ENCODE assay signal across 8 cellular contexts in genomic region chr12:12714276-12715001, GRCh38. TPM values are rescaled to one million over a fixed set of nuclear protein-coding genes. Genes with fewer than 3 reads are reported as not detected.
DNase-seq lines count a peak whose midpoint lies in the region; ATAC-seq and TF ChIP-seq lines count a peak whose summit lies in the region.

No MANE protein-coding gene starts in this region.

- no peak for TF ChIP-seq CTCF in right lobe of liver (IDR thresholded peaks at IDR 0.05)

- H3K4me3 ChIP-seq in right lobe of liver: peak overlapping the region in 1 of 3 donors; percentile 34

- ATAC-seq in T-cell (replicated peaks in 1 of 4): peak; percentile 43 to 57 (median 48)
- ATAC-seq in right lobe of liver: no peak

- no peaks in the 10 kb centered on the region for H3K27me3 ChIP-seq in right lobe of liver

- H3K9me3 ChIP-seq in right lobe of liver: no peaks in the 10 kb centered on the region

- peak overlapping the region; percentile 87 to 96 (median 93) for H3K4me3 Mint-ChIP-seq in T-cell

- peaks cover 0 to 19% (median 4%) of the 10 kb centered on the region in 4 donors for H3K4me1 ChIP-seq in right lobe of liver

- POLR2A ChIA-PET in T-cell (lab: Charles Lee): interaction anchor here (0.5 to 3.7 kb wide), 11 partner anchors 9 to 1137 kb away, joined by 3 to 31 read pairs (median 4); no protein-coding TSS in a partner anchor

- H3K36me3 Mint-ChIP-seq in T-cell: peaks cover 18% of the 10 kb centered on the region

- no peak for TF ChIP-seq POLR2A in right lobe of liver (IDR thresholded peaks at IDR 0.05)

- intact Hi-C loops in right lobe of liver (cut with DNase I): no loop called here

- H3K27ac ChIP-seq in caudate nucleus (ENCODE audit: low read depth, low read length) (peak overlapping the region; percentile 99), right lobe of liver (peak overlapping the region; percentile 98 to 100 (median 99))

- H3K27ac Mint-ChIP-seq in T-cell: peak overlapping the region; percentile 99 to 100

- peaks cover 0 to 4% (median 1%) of the 10 kb centered on the region in 4 donors for H3K36me3 ChIP-seq in right lobe of liver

- no peaks in the 10 kb centered on the region for H3K9me3 Mint-ChIP-seq in T-cell

- peaks cover 40 to 58% (median 51%) of the 10 kb centered on the region in 3 donors for H3K4me1 Mint-ChIP-seq in T-cell

- CTCF ChIA-PET in T-cell (lab: Charles Lee): interaction anchor here (0.6 to 3.9 kb wide), 15 partner anchors 9 to 357 kb away, joined by 3 to 89 read pairs (median 5); partner anchors contain the start of gene BORCS5 (in 1 of the 2)

- DNase-seq in NCI-H1092 treated with DMSO at 0.1 percent for 48 hours (lab: John Stamatoyannopoulos, UW): peak; percentile 66
- no peak for DNase-seq in NCI-H1092 (lab: John Stamatoyannopoulos, UW)
- peak; percentile 69 for DNase-seq in HT-29 (ENCODE audit: low spot score)
- peak in 32 of 34 experiments; percentile 45 to 82 (median 61) for DNase-seq in T-cell
- peak in 21 of 61 donors; percentile 13 to 61 (median 31) for DNase-seq in caudate nucleus (lab: John Stamatoyannopoulos, UW)
- DNase-seq in right lobe of liver: peak in 1 of 3 donors; percentile 45
- DNase-seq in superior temporal gyrus (ENCODE audit: extremely low spot score): peak; percentile 73
- no peak for DNase-seq in DMS114 treated with DMSO at 0.1 percent for 48 hours (lab: John Stamatoyannopoulos, UW; ENCODE audit: unreplicated experiment)

- no peaks in the 10 kb centered on the region for H3K27me3 Mint-ChIP-seq in T-cell

- WGBS in right lobe of liver (ENCODE audit: insufficient coverage, low coverage, low lambda C conversion rate, missing lambda C conversion rate): 37% methylated on average over 22 of the region's 23 CpGs

RNA-seq across cellular contexts. Expression of gene CDKN1B, which starts 2.7 kb away (rescaled TPM):
- 52.9 and 67.7 TPM in 2 replicates for total RNA-seq in HT-29 (2014; rRNA removed; shearing (Covaris generic))
- total RNA-seq in T-cell (100 to 1,000 TPM; 170 to 246 (median 188) TPM), right lobe of liver (10 to 100 TPM; 18.3 to 28.6 (median 24.5) TPM)

RNA-seq across cellular contexts. Expression of gene GPR19, which starts 18.5 kb away (rescaled TPM):
- total RNA-seq in HT-29 (2014; rRNA removed; shearing (Covaris generic)): 0.25 and 1.0 TPM in 2 replicates
- total RNA-seq in T-cell (1 to 10 TPM; 1.7 to 5.2 (median 2.2) TPM), right lobe of liver (under 1 TPM in 1 of 6 experiments, not detected in 5; 0.11 TPM)

Comparison
In these comparisons a context has a peak if more than half of its experiments do, and no peak if none do; other contexts are left out.
1. DNase-seq: peak in NCI-H1092 treated with DMSO at 0.1 percent for 48 hours (single experiment), HT-29 (single experiment), T-cell (32 of 34) and superior temporal gyrus (single experiment); none in NCI-H1092 (single experiment) and DMS114 treated with DMSO at 0.1 percent for 48 hours (single experiment).
2. ATAC-seq: peak in T-cell (4 of 4); none in right lobe of liver (0 of 4).